ENCODE assay signal across 8 cellular contexts in genomic region chr3:27368831-27369607, GRCh38. TPM values are rescaled to one million over a fixed set of nuclear protein-coding genes. Genes with fewer than 3 reads are reported as not detected.
DNase-seq lines count a peak whose midpoint lies in the region; ATAC-seq and TF ChIP-seq lines count a peak whose summit lies in the region.

NEK10 (minus strand) TSS chr3:27369383; CDS start chr3:27352882, 16,501 bp downstream.

- TF ChIP-seq CTCF in A673 (conservative IDR thresholded peaks at IDR 0.05; ENCODE audit: low read depth, low read length), result no peak

- DNase-seq in A673 (ENCODE audit: low spot score), result peak; percentile 94
- DNase-seq in NCI-H345 treated with DMSO at 0.1 percent for 48 hours (lab: John Stamatoyannopoulos, UW; ENCODE audit: unreplicated experiment), result peak; percentile 86
- peak; percentile 98 for DNase-seq in activated CD4-positive, alpha-beta T cell treated with anti-CD3 and anti-CD28 coated beads, Interleukin-2, amount 10 ng/mL, durations not matched to agents 24 days and 14 days
- DNase-seq in dermis blood vessel endothelial cell, result peak; percentile 96
- DNase-seq in left kidney (ENCODE audit: low read depth, low spot score), result peak; percentile 98
- peak; percentile 73 to 87 (median 80) for DNase-seq in stimulated activated CD4-positive, alpha-beta T cell treated with anti-CD3 and anti-CD28 coated beads, Interleukin-1b, Interleukin-23, amount 100 ng/mL, for 24 hours (ENCODE audit: low read depth in 4 of 4, low spot score in 1 of 4)

- H3K27me3 Mint-ChIP-seq in activated CD4-positive, alpha-beta T cell treated with anti-CD3 and anti-CD28 coated beads, Interleukin-2, amount 10 ng/mL, durations not matched to agents 24 days and 14 days, result no peaks in the 10 kb centered on the region

- H3K36me3 Mint-ChIP-seq in activated CD4-positive, alpha-beta T cell treated with anti-CD3 and anti-CD28 coated beads, Interleukin-2, amount 10 ng/mL, durations not matched to agents 24 days and 14 days (ENCODE audit: low read depth), result no peaks in the 10 kb centered on the region

- no peaks in the 10 kb centered on the region for H3K27me3 ChIP-seq in A673 (replicated peaks; ENCODE audit: insufficient read depth, low read depth, low read length, poor library complexity)

- peaks cover 13% of the 10 kb centered on the region for H3K4me1 Mint-ChIP-seq in activated CD4-positive, alpha-beta T cell treated with anti-CD3 and anti-CD28 coated beads, Interleukin-2, amount 10 ng/mL, durations not matched to agents 24 days and 14 days

- BruUV-seq in A673 (replicated peaks; lab: Mats Ljungman, UMichigan), result no TSS peak

- no peaks in the 10 kb centered on the region for H3K4me1 ChIP-seq in A673 (ENCODE audit: insufficient read depth, low read length, poor library complexity, severe bottlenecking)

- POLR2A ChIA-PET in A673 (lab: Charles Lee; ENCODE audit: low non-redundant PET), result no interaction called here

- CTCF ChIA-PET in A673 (lab: Charles Lee), result interaction anchor here (0.6 to 0.8 kb wide), 2 partner anchors 11 to 102 kb away, joined by 3 to 4 read pairs; no protein-coding TSS in a partner anchor

- no peaks in the 10 kb centered on the region for H3K9me3 ChIP-seq in A673 (ENCODE audit: low read depth, low read length, poor library complexity, severe bottlenecking)

- no peak within 1 kb of the TSS for H3K27ac ChIP-seq in A673 (ENCODE audit: low read depth, low read length, poor library complexity, severe bottlenecking)

- peak within 1 kb of the TSS; percentile 95 for H3K4me3 Mint-ChIP-seq in activated CD4-positive, alpha-beta T cell treated with anti-CD3 and anti-CD28 coated beads, Interleukin-2, amount 10 ng/mL, durations not matched to agents 24 days and 14 days

- H3K27ac Mint-ChIP-seq in activated CD4-positive, alpha-beta T cell treated with anti-CD3 and anti-CD28 coated beads, Interleukin-2, amount 10 ng/mL, durations not matched to agents 24 days and 14 days, result peak within 1 kb of the TSS; percentile 77

- no peaks in the 10 kb centered on the region for H3K9me3 Mint-ChIP-seq in activated CD4-positive, alpha-beta T cell treated with anti-CD3 and anti-CD28 coated beads, Interleukin-2, amount 10 ng/mL, durations not matched to agents 24 days and 14 days

- intact Hi-C loops in A673 (cut with micrococcal nuclease; ENCODE audit: unreplicated experiment), result no loop called here
- intact Hi-C loops in activated CD4-positive, alpha-beta T cell treated with anti-CD3 and anti-CD28 coated beads, Interleukin-2, amount 10 ng/mL, durations not matched to agents 24 days and 14 days (cut with micrococcal nuclease), result loop anchor here (1.0 to 5.0 kb wide), 3 partner anchors 12 to 958 kb away; partner anchors contain the start of gene SLC4A7

- ATAC-seq in GM18873 (IDR thresholded peaks at IDR 0.05; ENCODE audit: low FRiP score, unreplicated experiment) (peak; percentile 100), HG03135 (IDR thresholded peaks at IDR 0.05; ENCODE audit: unreplicated experiment) (peak; percentile 100)

- no peaks in the 10 kb centered on the region for H3K36me3 ChIP-seq in A673 (ENCODE audit: insufficient read depth, low read length, poor library complexity, severe bottlenecking)

- H3K4me3 ChIP-seq in A673 (ENCODE audit: low read depth, low read length, poor library complexity, severe bottlenecking), result peak within 1 kb of the TSS; percentile 78

RNA-seq across cellular contexts. Expression of gene NEK10, which starts in this region (rescaled TPM):
- total RNA-seq in A673 (2021) (0.34 and 0.79 TPM in 2 replicates), dermis blood vessel endothelial cell (2.0 and 2.6 TPM in 2 replicates)
- total RNA-seq in activated CD4-positive, alpha-beta T cell treated with anti-CD3 and anti-CD28 coated beads, Interleukin-2, amount 10 ng/mL, durations not matched to agents 24 days and 14 days, result 0.26 and 0.28 TPM in 2 replicates

Comparison
In these comparisons a context has a peak if more than half of its experiments do, and no peak if none do; other contexts are left out.
1. Peak in DNase-seq and H3K4me3 ChIP-seq in A673; RNA of the gene not detected or under 1 TPM.
2. Peak in DNase-seq in activated CD4-positive, alpha-beta T cell treated with anti-CD3 and anti-CD28 coated beads, Interleukin-2, amount 10 ng/mL, durations not matched to agents 24 days and 14 days; RNA of the gene not detected or under 1 TPM.